In the genomic region with DNA sequence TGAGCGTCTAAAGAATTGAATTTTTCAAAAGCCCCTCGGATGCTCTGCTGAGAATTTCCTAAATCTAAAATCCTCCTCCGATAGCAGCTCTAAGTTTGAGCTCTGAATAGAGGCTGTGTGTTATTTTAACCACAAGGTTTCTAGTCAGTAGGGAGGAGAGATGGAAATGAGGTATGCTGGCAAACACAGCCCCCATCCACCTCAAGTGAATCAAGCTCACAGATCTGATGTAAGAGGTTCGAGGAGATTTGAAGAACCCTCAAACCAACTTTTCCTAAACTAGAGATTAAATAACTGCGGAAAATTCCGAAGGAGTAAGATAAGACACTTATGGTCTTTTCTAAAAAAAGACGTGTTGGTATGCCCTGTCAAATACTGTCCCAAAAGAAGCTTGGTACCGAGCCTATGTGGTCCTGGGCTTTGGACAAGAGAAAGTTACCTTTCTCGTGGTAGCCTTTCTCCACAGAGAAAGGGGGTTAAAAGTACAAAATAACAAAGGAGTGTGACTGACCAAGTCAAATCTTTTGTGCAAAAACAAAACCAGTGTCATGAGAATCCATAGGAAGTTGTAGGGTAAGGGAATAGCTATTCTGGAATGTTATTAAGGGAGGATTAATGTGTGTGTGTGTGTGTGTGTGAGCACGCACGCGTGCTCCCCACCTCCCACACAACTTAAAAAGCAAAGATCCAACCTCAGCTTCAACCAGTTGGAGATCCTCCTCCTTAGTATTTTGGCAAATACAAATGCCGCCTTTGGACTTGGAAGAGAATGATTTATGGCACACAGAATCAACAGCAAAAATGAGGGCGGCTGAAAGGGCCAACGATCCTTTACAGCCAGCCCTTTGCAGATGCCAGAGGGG, we compare ENCODE assay signal across 16 cellular contexts. TPM values are rescaled to one million over a fixed set of nuclear protein-coding genes. Genes with fewer than 3 reads are reported as not detected.
DNase-seq lines count a peak whose midpoint lies in the region; ATAC-seq and TF ChIP-seq lines count a peak whose summit lies in the region.
"Had no signal": no experiment of that assay in that cellular context is flagged by ENCODE, and none has a peak within 500 bp of the region (broad histone marks: within the 10 kb centered on the region; RNA-seq: fewer than 3 reads in every experiment).

No MANE protein-coding gene starts in this region.

- no peak for TF ChIP-seq CTCF in fibroblast of the aortic adventitia (IDR thresholded peaks at IDR 0.05; ENCODE audit: insufficient read depth, low read length)

- no peaks in the 10 kb centered on the region for H3K36me3 Mint-ChIP-seq in T-helper 2 cell treated with Interferon-gamma antibody and Interleukin-4, amounts not matched to agents 5 μg/mL and 100 μg/mL, for 36 hours (ENCODE audit: low read depth)

- no peak overlapping the region for H3K27ac Mint-ChIP-seq in T-helper 2 cell treated with Interferon-gamma antibody and Interleukin-4, amounts not matched to agents 5 μg/mL and 100 μg/mL, for 36 hours
- H3K27ac Mint-ChIP-seq: activated CD8-positive, alpha-beta T cell treated with anti-CD3 and anti-CD28 coated beads for 36 hours had no signal

- H3K4me3 ChIP-seq in GM23248: 0 out of 2 replicates have a peak overlapping the region, but pooled peaks have one; percentile 6
- no peak overlapping the region for H3K4me3 ChIP-seq in fibroblast of the aortic adventitia (ENCODE audit: low read depth, low read length)
- H3K4me3 ChIP-seq in neuronal stem cell (ENCODE audit: low read length in 2 of 2): peak overlapping the region in 1 of 2 donors; percentile 34
- H3K4me3 ChIP-seq: MG63, SK-N-MC had no signal

- no peak overlapping the region for H2BK12ac ChIP-seq in neuronal stem cell (ENCODE audit: low read length)

- H2BK5ac ChIP-seq in neuronal stem cell (ENCODE audit: low read length): no peak overlapping the region

- H3K14ac ChIP-seq in neuronal stem cell (ENCODE audit: low read length): no peak overlapping the region

- no peaks in the 10 kb centered on the region for H3K36me3 ChIP-seq in GM23248 (ENCODE audit: low read depth)
- no peaks in the 10 kb centered on the region for H3K36me3 ChIP-seq in neuronal stem cell (replicated peaks in 1 of 2; ENCODE audit: control insufficient read depth in 2 of 2, insufficient read depth in 2 of 2, low read length in 2 of 2)
- H3K36me3 ChIP-seq: MG63 had no signal

- no peak overlapping the region for H3K9ac ChIP-seq in GM23248
- no peak overlapping the region for H3K9ac ChIP-seq in neuronal stem cell (ENCODE audit: low read depth, low read length, poor library complexity)

- H3K23ac ChIP-seq in neuronal stem cell (ENCODE audit: low read depth, low read length, poor library complexity): no peak overlapping the region

- H3K9me3 Mint-ChIP-seq in T-helper 2 cell treated with Interferon-gamma antibody and Interleukin-4, amounts not matched to agents 5 μg/mL and 100 μg/mL, for 36 hours: peaks cover under 1% of the 10 kb centered on the region
- H3K9me3 Mint-ChIP-seq: activated CD8-positive, alpha-beta T cell treated with anti-CD3 and anti-CD28 coated beads for 36 hours had no signal

- H4K20me1 ChIP-seq in GM23248 (ENCODE audit: insufficient read depth): no peaks in the 10 kb centered on the region

- no peak overlapping the region for H3K4ac ChIP-seq in neuronal stem cell (ENCODE audit: low read length)

- H3K4me1 Mint-ChIP-seq in T-helper 2 cell treated with Interferon-gamma antibody and Interleukin-4, amounts not matched to agents 5 μg/mL and 100 μg/mL, for 36 hours (ENCODE audit: low read depth): peaks cover 25% of the 10 kb centered on the region

- WGBS in GM23248 (ENCODE audit: low coverage in 1 of 2, low lambda C conversion rate in 2 of 2, missing lambda C conversion rate in 2 of 2), 2 experiments: 30 to 33% methylated on average over 15 of the region's 15 CpGs
- WGBS in neuronal stem cell (ENCODE audit: extremely low coverage in 2 of 2, insufficient read length in 2 of 2, insufficient replicate concordance in 1 of 2), 2 donors: no CpG with 5 or more reads among the region's 15 CpGs

- ATAC-seq in GM19397 (IDR thresholded peaks at IDR 0.05; ENCODE audit: unreplicated experiment) (no peak), GM19324 (IDR thresholded peaks at IDR 0.05; ENCODE audit: low FRiP score, unreplicated experiment) (no peak)
- ATAC-seq: activated CD8-positive, alpha-beta T cell treated with anti-CD3 and anti-CD28 coated beads for 36 hours had no signal

- no peaks in the 10 kb centered on the region for H3K79me2 ChIP-seq in GM23248 (ENCODE audit: insufficient read depth)

- no peak overlapping the region for H2BK120ac ChIP-seq in neuronal stem cell (ENCODE audit: low read depth, low read length)

- peak overlapping the region; percentile 45 for H3K4me3 Mint-ChIP-seq in T-helper 2 cell treated with Interferon-gamma antibody and Interleukin-4, amounts not matched to agents 5 μg/mL and 100 μg/mL, for 36 hours
- H3K4me3 Mint-ChIP-seq: activated CD8-positive, alpha-beta T cell treated with anti-CD3 and anti-CD28 coated beads for 36 hours had no signal

- H3K4me1 ChIP-seq in GM23248 (ENCODE audit: insufficient read depth): peaks cover 20% of the 10 kb centered on the region
- peaks cover 10 to 13% of the 10 kb centered on the region in 2 donors for H3K4me1 ChIP-seq in neuronal stem cell (ENCODE audit: control insufficient read depth in 2 of 2, insufficient read depth in 1 of 2, low read depth in 1 of 2, low read length in 2 of 2)

- peak; percentile 28 for DNase-seq in GM23248
- DNase-seq in T-helper 2 cell treated with Interferon-gamma antibody and Interleukin-4, amounts not matched to agents 5 μg/mL and 100 μg/mL, for 36 hours (ENCODE audit: low spot score): no peak
- peak; percentile 37 for DNase-seq in fibroblast of the aortic adventitia (ENCODE audit: low read depth)
- no peak for DNase-seq in neuronal stem cell (ENCODE audit: low spot score)
- no peak for DNase-seq in Ammon's horn (ENCODE audit: low spot score)
- no peak for DNase-seq in activated naive CD4-positive, alpha-beta T cell (lab: John Stamatoyannopoulos, UW)
- DNase-seq: activated CD8-positive, alpha-beta T cell treated with anti-CD3 and anti-CD28 coated beads for 36 hours; amniotic stem cell; islet precursor cell; MG63; NCI-H2171; stimulated activated naive CD4-positive, alpha-beta T cell treated with Interleukin-2 at 50 U/mL for 16 hours had no signal

- H2AK5ac ChIP-seq in neuronal stem cell (ENCODE audit: low read depth, low read length): no peak overlapping the region

- H4K91ac ChIP-seq in neuronal stem cell (ENCODE audit: low read depth, low read length, poor library complexity): no peak overlapping the region

- H3K27ac ChIP-seq in GM23248: no peak overlapping the region
- H3K27ac ChIP-seq in neuronal stem cell (replicated peaks; ENCODE audit: low read length): peak overlapping the region; percentile 36
- H3K27ac ChIP-seq: SK-N-MC had no signal

- in situ Hi-C loops in GM23248 (cut with MboI): no loop called here

- H2AFZ ChIP-seq in GM23248: peak overlapping the region; percentile 50; the same call in 1 of the 2 replicates
- H2AFZ ChIP-seq in neuronal stem cell (ENCODE audit: low read length): peak overlapping the region; percentile 90

- H3K9me2 ChIP-seq in GM23248 (ENCODE audit: insufficient read depth): no peaks in the 10 kb centered on the region

- H4K8ac ChIP-seq in neuronal stem cell (ENCODE audit: low read depth, low read length): no peak overlapping the region

- H3K18ac ChIP-seq in neuronal stem cell (ENCODE audit: low read length): no peak overlapping the region

- H3K9me3 ChIP-seq in GM23248 (ENCODE audit: low read depth): no peaks in the 10 kb centered on the region
- peaks cover 0 to 2% of the 10 kb centered on the region in 2 donors for H3K9me3 ChIP-seq in neuronal stem cell (replicated peaks in 1 of 2; ENCODE audit: control insufficient read depth in 2 of 2, insufficient read depth in 1 of 2, low read depth in 1 of 2, low read length in 2 of 2)
- H3K9me3 ChIP-seq: MG63 had no signal

- peaks cover 7% of the 10 kb centered on the region for H3F3A ChIP-seq in GM23248 (ENCODE audit: insufficient read depth)

- peaks cover 3% of the 10 kb centered on the region for H3K27me3 Mint-ChIP-seq in T-helper 2 cell treated with Interferon-gamma antibody and Interleukin-4, amounts not matched to agents 5 μg/mL and 100 μg/mL, for 36 hours (ENCODE audit: low read depth)

- H3K4me2 ChIP-seq in GM23248 (ENCODE audit: unreplicated experiment) (peak overlapping the region; percentile 14), neuronal stem cell (ENCODE audit: insufficient read depth, low read length, poor library complexity, severe bottlenecking) (peak overlapping the region; percentile 13)

- no peaks in the 10 kb centered on the region for H3K79me1 ChIP-seq in neuronal stem cell (ENCODE audit: low read depth, low read length)

- H2BK15ac ChIP-seq in neuronal stem cell (ENCODE audit: low read length): no peak overlapping the region

- H3K27me3 ChIP-seq in GM23248 (replicated peaks; ENCODE audit: insufficient read depth) (peaks cover 9% of the 10 kb centered on the region; the same call in 1 of the 2 replicates), neuronal stem cell (ENCODE audit: control insufficient read depth in 3 of 3, insufficient read depth in 3 of 3, low read depth in 1 of 3, low read length in 3 of 3) (no peaks in the 10 kb centered on the region)
- H3K27me3 ChIP-seq: MG63 had no signal

RNA-seq across cellular contexts. Expression of a gene that starts 56.2 kb away (rescaled TPM):
- total RNA-seq in GM23248 (2014; rRNA removed; shearing (Covaris generic)): 24.3 and 24.8 TPM in 2 replicates
- 17.1 and 21.1 TPM in 2 replicates for polyA plus RNA-seq in GM23248 (2016; fragmentation: Nextera tagmentation; extraction: Ambion mirVana)
- 2.3 and 27.9 TPM in 2 replicates for total RNA-seq in fibroblast of the aortic adventitia (ENCODE audit: low replicate concordance)
- polyA plus RNA-seq in neuronal stem cell (2013, experiment 1 of 2): 1.6 TPM
- polyA plus RNA-seq in neuronal stem cell (2013, experiment 2 of 2): 1.6 TPM
- total RNA-seq: activated CD8-positive, alpha-beta T cell treated with anti-CD3 and anti-CD28 coated beads for 36 hours; G401 had no signal

Comparison
In these comparisons a context has a peak if more than half of its experiments do, and no peak if none do; other contexts are left out.
1. DNase-seq: peak in GM23248 (single experiment) and fibroblast of the aortic adventitia (single experiment); none in T-helper 2 cell treated with Interferon-gamma antibody and Interleukin-4, amounts not matched to agents 5 μg/mL and 100 μg/mL, for 36 hours (single experiment), neuronal stem cell (single experiment), Ammon's horn (single experiment) and activated naive CD4-positive, alpha-beta T cell (0 of 4).